24 cellular contexts compared by ENCODE assay signal in the genomic region with DNA sequence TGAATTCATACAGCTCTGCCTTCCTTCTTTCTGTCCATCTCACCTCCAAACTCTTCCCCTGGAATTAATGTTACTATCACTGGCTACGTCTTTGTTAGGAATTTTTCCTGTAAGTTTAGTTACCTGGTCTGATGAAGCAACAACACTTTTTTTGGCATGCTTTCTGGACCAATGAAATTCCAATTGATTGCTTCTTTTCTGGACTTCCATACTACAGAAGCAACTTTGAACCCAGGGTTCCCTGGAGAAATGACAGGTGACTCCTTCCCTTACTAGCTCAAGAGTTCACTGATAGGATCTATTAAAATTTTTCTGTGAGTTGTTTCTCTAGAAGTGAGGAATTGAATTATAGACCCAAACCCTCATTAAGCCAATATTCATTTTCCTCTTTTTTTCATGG. TPM values are rescaled to one million over a fixed set of nuclear protein-coding genes. Genes with fewer than 3 reads are reported as not detected.
DNase-seq lines count a peak whose midpoint lies in the region; ATAC-seq, FAIRE-seq and TF ChIP-seq lines count a peak whose summit lies in the region.
"Had no signal": no experiment of that assay in that cellular context is flagged by ENCODE, and none has a peak within 500 bp of the region (broad histone marks: within the 10 kb centered on the region; RNA-seq: fewer than 3 reads in every experiment).

No MANE protein-coding gene starts in this region.

- no peak overlapping the region for H3K56ac ChIP-seq in IMR-90 (ENCODE audit: extremely low read depth, insufficient read depth, low read length)

- no peak for TF ChIP-seq EP300 in A549 (IDR thresholded peaks at IDR 0.05)

- ATAC-seq in A549 (no peak), IMR-90 (ENCODE audit: low read depth) (no peak), GM19395 (IDR thresholded peaks at IDR 0.05; ENCODE audit: unreplicated experiment) (no peak)
- ATAC-seq: GM23338 had no signal

- no peak overlapping the region for H3K9ac ChIP-seq in IMR-90 (ENCODE audit: low read depth, low read length)

- peak overlapping the region; percentile 69 for H3K27ac Mint-ChIP-seq in glutamatergic neuron (ENCODE audit: unreplicated experiment)
- H3K27ac Mint-ChIP-seq: CD4-positive, CD25-positive, alpha-beta regulatory T cell; CD8-positive, alpha-beta memory T cell; GM23338; HFFc6 had no signal

- no peak overlapping the region for H3K14ac ChIP-seq in IMR-90 (replicated peaks; ENCODE audit: low read depth, low read length)

- H3K4me1 ChIP-seq in A549 (peaks cover 78% of the 10 kb centered on the region), IMR-90 (ENCODE audit: control insufficient read depth, insufficient read depth, low read length) (peaks cover 38% of the 10 kb centered on the region), small intestine (ENCODE audit: control insufficient read depth in 2 of 2, insufficient read depth in 1 of 2, low read depth in 1 of 2, low read length in 1 of 2) (no peaks in the 10 kb centered on the region)

- no peaks in the 10 kb centered on the region for H3K27me3 ChIP-seq in IMR-90 (ENCODE audit: control insufficient read depth, insufficient read depth, low read length)
- H3K27me3 ChIP-seq in small intestine (ENCODE audit: control insufficient read depth in 2 of 2, insufficient read depth in 2 of 2, low read length in 2 of 2): no peaks in the 10 kb centered on the region
- H3K27me3 ChIP-seq: BE2C had no signal

- in situ Hi-C loops in IMR-90 (cut with MboI; ENCODE audit: low sequenced_read_pairs): no loop called here

- no peak overlapping the region for H3K18ac ChIP-seq in IMR-90 (ENCODE audit: low read depth, low read length)

- CTCF ChIA-PET in A549 (lab: Yijun Ruan, JAX) (interaction anchor here (1.2 to 2.2 kb wide), 6 partner anchors 20 to 181 kb away, joined by 3 to 7 read pairs (median 5); no protein-coding TSS in a partner anchor), IMR-90 (lab: Yijun Ruan, JAX) (no interaction called here)

- peaks cover 12% of the 10 kb centered on the region for H3K9me3 Mint-ChIP-seq in glutamatergic neuron (ENCODE audit: unreplicated experiment)
- H3K9me3 Mint-ChIP-seq: CD8-positive, alpha-beta memory T cell; GM23338; HFFc6 had no signal

- H2BK120ac ChIP-seq in IMR-90 (ENCODE audit: low read depth, low read length): peak overlapping the region; percentile 56; the same call in 1 of the 2 replicates

- H3K27ac ChIP-seq in A549: peak overlapping the region; percentile 94; a peak in 5 of 6 replicates
- no peak overlapping the region for H3K27ac ChIP-seq in IMR-90 (ENCODE audit: insufficient read depth, low read length)
- H3K27ac ChIP-seq in small intestine (ENCODE audit: low read depth in 1 of 2, low read length in 1 of 2): no peak overlapping the region

- WGBS in A549 (ENCODE audit: missing lambda C conversion rate): 83% methylated on average over 1 of the region's 1 CpG
- WGBS in IMR-90 (ENCODE audit: extremely low coverage in 2 of 2, insufficient read length in 1 of 2), 2 experiments: no CpG with 5 or more reads among the region's 1 CpG
- WGBS in small intestine, 3 donors: 83 to 91% (median 84%) methylated on average over 1 of the region's 1 CpG

- 0 out of 2 replicates have a peak overlapping the region, but pooled peaks have one; percentile 20 for H4K91ac ChIP-seq in IMR-90 (ENCODE audit: insufficient read depth, low read depth, low read length)

- no peak for DNase-seq in A549 (ENCODE audit: low read depth in 1 of 2, low spot score in 1 of 2)
- DNase-seq in IMR-90: no peak
- DNase-seq in glutamatergic neuron: no peak
- peak; percentile 31 for DNase-seq in small intestine
- no peak for DNase-seq in NOMO-1 treated with DMSO at 0.1 percent for 48 hours (lab: John Stamatoyannopoulos, UW; ENCODE audit: unreplicated experiment)
- DNase-seq: ACHN; BE2C; C1 segment of cervical spinal cord; CD4-positive, CD25-positive, alpha-beta regulatory T cell; CD8-positive, alpha-beta memory T cell; COR-L47; DMS 273 treated with DMSO at 0.1 percent for 48 hours; DMS53; DND-41; EL; HCEC 1CT; HFFc6 had no signal

- POLR2A ChIA-PET in A549 (lab: Yijun Ruan, JAX): no interaction called here
- POLR2A ChIA-PET in IMR-90 (lab: Charles Lee; ENCODE audit: unreplicated experiment): no interaction called here

- no peaks in the 10 kb centered on the region for H4K20me1 ChIP-seq in IMR-90 (ENCODE audit: insufficient read depth, low read length)

- H4K8ac ChIP-seq in IMR-90 (ENCODE audit: low read depth in 2 of 2, low read length in 2 of 2): no peak overlapping the region

- no peak overlapping the region for H3K4me3 ChIP-seq in A549
- no peak overlapping the region for H3K4me3 ChIP-seq in IMR-90 (ENCODE audit: insufficient read depth, low read depth, low read length)
- H3K4me3 ChIP-seq in small intestine (ENCODE audit: low read depth in 1 of 2, low read length in 2 of 2): no peak overlapping the region
- H3K4me3 ChIP-seq: GM23338 had no signal

- H3K9me3 ChIP-seq in A549 (no peaks in the 10 kb centered on the region), IMR-90 (ENCODE audit: control insufficient read depth, insufficient read depth, low read length) (no peaks in the 10 kb centered on the region), small intestine (ENCODE audit: control insufficient read depth, low read depth) (no peaks in the 10 kb centered on the region)
- H3K9me3 ChIP-seq: BE2C had no signal

- dilution Hi-C loops in IMR-90 (cut with HindIII; ENCODE audit: low sequenced_read_pairs, unreplicated experiment): no loop called here

- BruUV-seq in IMR-90 (replicated peaks; lab: Mats Ljungman, UMichigan): no TSS peak

- no peaks in the 10 kb centered on the region for H3K36me3 ChIP-seq in IMR-90 (ENCODE audit: control insufficient read depth, insufficient read depth, low read length)
- H3K36me3 ChIP-seq in small intestine (ENCODE audit: control insufficient read depth in 2 of 2, insufficient read depth in 2 of 2, low read length in 2 of 2): no peaks in the 10 kb centered on the region
- H3K36me3 ChIP-seq: BE2C had no signal

- no peak overlapping the region for H2AFZ ChIP-seq in IMR-90 (replicated peaks; ENCODE audit: low read length, poor library complexity)
- H2AFZ ChIP-seq: GM23338 had no signal

- H2AK9ac ChIP-seq in IMR-90 (replicated peaks; ENCODE audit: low read depth, low read length, poor library complexity): no peak overlapping the region

- H3K79me1 ChIP-seq in IMR-90 (ENCODE audit: low read depth in 1 of 2, low read length in 2 of 2): peaks cover 6 to 51% of the 10 kb centered on the region in 2 experiments; a peak in 2 of 4 replicates

- no peak overlapping the region for H2BK5ac ChIP-seq in IMR-90 (ENCODE audit: low read depth, low read length, poor library complexity, severe bottlenecking)

- H3K9me1 ChIP-seq in IMR-90 (ENCODE audit: insufficient read depth, low read length): peaks cover 30% of the 10 kb centered on the region

- H2BK15ac ChIP-seq in IMR-90 (ENCODE audit: low read depth, low read length): peak overlapping the region; percentile 65; the same call in 2 of the 3 replicates

- H3K4me2 ChIP-seq in A549 (no peak overlapping the region), IMR-90 (ENCODE audit: low read depth, low read length) (no peak overlapping the region)
- H3K4me2 ChIP-seq: GM23338 had no signal

- TF ChIP-seq CTCF in A549 (IDR thresholded peaks at IDR 0.05) (no peak), IMR-90 (conservative IDR thresholded peaks at IDR 0.05; ENCODE audit: low read depth, low read length) (no peak), glutamatergic neuron (IDR thresholded peaks at IDR 0.05; ENCODE audit: partially characterized antibody, unreplicated experiment) (no peak)

- H3K27me3 Mint-ChIP-seq in glutamatergic neuron (ENCODE audit: unreplicated experiment): peaks cover 7% of the 10 kb centered on the region

- H2AK5ac ChIP-seq in IMR-90 (ENCODE audit: low read depth, low read length): no peak overlapping the region

- FAIRE-seq in A549 (lab: Jason Lieb, UNC) (no peak), small intestine (lab: Jason Lieb, UNC) (no peak)
- FAIRE-seq: GM12891, GM18507, H54, HTR-8/SVneo had no signal

- peak overlapping the region; percentile 18; the same call in 1 of the 2 replicates for H2BK20ac ChIP-seq in IMR-90 (ENCODE audit: low read depth, low read length)

- H3K36me3 Mint-ChIP-seq in glutamatergic neuron (ENCODE audit: unreplicated experiment): no peaks in the 10 kb centered on the region
- H3K36me3 Mint-ChIP-seq: CD4-positive, CD25-positive, alpha-beta regulatory T cell; CD8-positive, alpha-beta memory T cell had no signal

- intact Hi-C loops in IMR-90 (cut with micrococcal nuclease): no loop called here

- no peak overlapping the region for H3K4me3 Mint-ChIP-seq in glutamatergic neuron (ENCODE audit: unreplicated experiment)
- H3K4me3 Mint-ChIP-seq: CD4-positive, CD25-positive, alpha-beta regulatory T cell; CD8-positive, alpha-beta memory T cell; GM23338; HFFc6 had no signal

- peaks cover 67% of the 10 kb centered on the region for H3K4me1 Mint-ChIP-seq in glutamatergic neuron (ENCODE audit: low read depth, unreplicated experiment)
- H3K4me1 Mint-ChIP-seq: CD4-positive, CD25-positive, alpha-beta regulatory T cell; CD8-positive, alpha-beta memory T cell had no signal

- TF ChIP-seq RAD21 in A549 (conservative IDR thresholded peaks at IDR 0.05 in 1 of 2, IDR thresholded peaks at IDR 0.05 in 1 of 2) (no peak), IMR-90 (IDR thresholded peaks at IDR 0.05; ENCODE audit: low read length) (no peak)

- no peak overlapping the region for H4K5ac ChIP-seq in IMR-90 (ENCODE audit: low read depth, low read length)

- no peak overlapping the region for H3K23ac ChIP-seq in IMR-90 (ENCODE audit: low read depth, low read length)

- H3K4ac ChIP-seq in IMR-90 (ENCODE audit: low read depth, low read length): no peak overlapping the region

- TF ChIP-seq POLR2A in A549 (IDR thresholded peaks at IDR 0.05; ENCODE audit: low read length) (no peak), IMR-90 (IDR thresholded peaks at IDR 0.05; ENCODE audit: low read depth, low read length) (no peak)

RNA-seq across cellular contexts. Expression of a gene that starts 20.2 kb away (rescaled TPM):
- polyA plus RNA-seq in A549 (2011; rRNA removed) (1,000 and 1,652 TPM in 2 replicates), A549 (2017; fragmentation: RNase III; extraction: RNeasy Plus Mini Kit Qiagen cat#74134 plus additional on column Dnase treatment) (1,376 to 1,704 TPM (median 1,440 TPM) in 3 replicates), IMR-90 (2012; rRNA removed) (774 and 970 TPM in 2 replicates), small intestine (1,000 to 10,000 TPM in 1 of 3 donors, 100 to 1,000 TPM in 2; 814 to 1,236 (median 925) TPM)
- 421 and 548 TPM in 2 replicates for polyA plus RNA-seq in A549 (2012; cell fraction: cytosol; rRNA removed)
- 121 and 248 TPM in 2 replicates for polyA plus RNA-seq in A549 (2012; cell fraction: nucleus; rRNA removed)
- polyA minus RNA-seq in A549 (2011; rRNA and poly(A)+ RNA removed): 173 and 174 TPM in 2 replicates
- total RNA-seq in IMR-90 (2012; rRNA removed) (290 and 1,344 TPM in 2 replicates), glutamatergic neuron (ENCODE audit: unreplicated experiment) (1,225 TPM)
- polyA plus RNA-seq in IMR-90 (2012; cell fraction: cytosol; rRNA removed): 56.0 and 99.9 TPM in 2 replicates
- polyA plus RNA-seq in IMR-90 (2012; cell fraction: nucleus; rRNA removed; ENCODE audit: low replicate concordance): 20.2 and 214 TPM in 2 replicates

RNA-seq across cellular contexts. Expression of a gene that starts 41.4 kb away (rescaled TPM):
- polyA plus RNA-seq in A549 (2011; rRNA removed): 0.09 and 0.13 TPM in 2 replicates
- 0.13 TPM in 1 of 2 replicates, not detected in the other for polyA plus RNA-seq in A549 (2012; cell fraction: cytosol; rRNA removed)
- polyA plus RNA-seq in A549 (2012; cell fraction: nucleus; rRNA removed): 0.12 and 0.33 TPM in 2 replicates
- polyA plus RNA-seq in A549 (2017; fragmentation: RNase III; extraction: RNeasy Plus Mini Kit Qiagen cat#74134 plus additional on column Dnase treatment): 0.05 to 0.16 TPM (median 0.14 TPM) in 3 replicates
- 0.29 and 0.33 TPM in 2 replicates for polyA minus RNA-seq in A549 (2011; rRNA and poly(A)+ RNA removed)
- total RNA-seq in IMR-90 (2012; rRNA removed): 0.18 and 0.28 TPM in 2 replicates
- 0.06 and 0.12 TPM in 2 replicates for polyA plus RNA-seq in IMR-90 (2012; rRNA removed)
- not detected in 2 replicates for polyA plus RNA-seq in IMR-90 (2012; cell fraction: cytosol; rRNA removed)
- 0.18 and 0.49 TPM in 2 replicates for polyA plus RNA-seq in IMR-90 (2012; cell fraction: nucleus; rRNA removed; ENCODE audit: low replicate concordance)
- 1.3 TPM for total RNA-seq in glutamatergic neuron (ENCODE audit: unreplicated experiment)
- polyA plus RNA-seq in small intestine: under 1 TPM in 1 of 3 donors, not detected in 2; 0.06 TPM
- total RNA-seq: CD8-positive, alpha-beta memory T cell; G401 had no signal
- polyA plus RNA-seq: CD4-positive, CD25-positive, alpha-beta regulatory T cell; CD8-positive, alpha-beta memory T cell; GM23338 had no signal

Comparison
In these comparisons a context has a peak if more than half of its experiments do, and no peak if none do; other contexts are left out.
1. H3K27ac ChIP-seq: peak in A549 (2 of 2); none in IMR-90 (single experiment) and small intestine (0 of 2).